18 cellular contexts compared by ENCODE assay signal in genomic region chr9:136852664-136853595, GRCh38. TPM values are rescaled to one million over a fixed set of nuclear protein-coding genes. Genes with fewer than 3 reads are reported as not detected.
DNase-seq lines count a peak whose midpoint lies in the region; ATAC-seq, FAIRE-seq and TF ChIP-seq lines count a peak whose summit lies in the region.
"Had no signal": no experiment of that assay in that cellular context is flagged by ENCODE, and none has a peak within 500 bp of the region (broad histone marks: within the 10 kb centered on the region; RNA-seq: fewer than 3 reads in every experiment).

No MANE protein-coding gene starts in this region.

- POLR2A ChIA-PET in GM12878 (lab: Charles Lee), result no interaction called here

- TF ChIP-seq POLR2A in GM12878 (IDR thresholded peaks at IDR 0.05; ENCODE audit: low read depth, low read length) (peak; percentile 34; the same call in 1 of the 2 replicates), esophagus muscularis mucosa (IDR thresholded peaks at IDR 0.05; ENCODE audit: low read depth) (no peak), esophagus squamous epithelium (IDR thresholded peaks at IDR 0.05) (no peak)

- DNase-seq in BE2C, result peak; percentile 13
- no peak for DNase-seq in GM12878 (ENCODE audit: low read depth, low spot score)
- peak in 2 of 3 donors; percentile 28 to 52 for DNase-seq in mucosa of descending colon
- DNase-seq in esophagus muscularis mucosa (ENCODE audit: extremely low spot score), result no peak
- no peak for DNase-seq in esophagus squamous epithelium (lab: John Stamatoyannopoulos, UW)
- DNase-seq in T-helper 2 cell treated with Interferon-gamma antibody and Interleukin-4, amounts not matched to agents 5 μg/mL and 100 μg/mL, for 36 hours (ENCODE audit: low spot score), result no peak
- DNase-seq: activated CD4-positive, alpha-beta T cell treated with anti-CD3 and anti-CD28 coated beads, Interleukin-2, amount 10 ng/mL, durations not matched to agents 7 days and 5 days; activated effector memory CD4-positive, alpha-beta T cell treated with anti-CD3 and anti-CD28 coated beads, Interleukin-2, amount 50 U/mL, for 16 hours; DMS53; midbrain; NCI-H1105; NCI-H524; stimulated activated naive B cell treated with anti-CD40 and anti-IgM and Interleukin-4, amounts not matched to agents 10 μg/mL and 1 μg/mL and 100 μg/mL, for 72 hours had no signal

- no peak overlapping the region for H2AFZ ChIP-seq in GM12878 (ENCODE audit: control insufficient read depth, low read depth, low read length)
- H2AFZ ChIP-seq: neural progenitor cell had no signal

- H3K36me3 Mint-ChIP-seq in T-helper 2 cell treated with Interferon-gamma antibody and Interleukin-4, amounts not matched to agents 5 μg/mL and 100 μg/mL, for 36 hours (ENCODE audit: low read depth), result no peaks in the 10 kb centered on the region
- H3K36me3 Mint-ChIP-seq: neural progenitor cell had no signal

- no peak for TF ChIP-seq RAD21 in GM12878 (IDR thresholded peaks at IDR 0.05; ENCODE audit: insufficient read depth, low read depth, low read length)

- in situ Hi-C loops in GM12878 (cut with MboI), result no loop called here

- peaks cover 10% of the 10 kb centered on the region; the same call in 1 of the 2 replicates for H3K79me2 ChIP-seq in GM12878 (ENCODE audit: control insufficient read depth, insufficient read depth, low read length)

- H4K20me1 ChIP-seq in GM12878 (ENCODE audit: control insufficient read depth, insufficient read depth), result no peaks in the 10 kb centered on the region; the same call in 1 of the 2 replicates

- no peak overlapping the region for H3K4me2 ChIP-seq in GM12878 (ENCODE audit: control insufficient read depth, insufficient read depth)
- H3K4me2 ChIP-seq: neural progenitor cell had no signal

- no peak overlapping the region for H3K4me3 Mint-ChIP-seq in T-helper 2 cell treated with Interferon-gamma antibody and Interleukin-4, amounts not matched to agents 5 μg/mL and 100 μg/mL, for 36 hours
- H3K4me3 Mint-ChIP-seq: activated CD4-positive, alpha-beta T cell treated with anti-CD3 and anti-CD28 coated beads, Interleukin-2, amount 10 ng/mL, durations not matched to agents 7 days and 5 days; CD8-positive, alpha-beta memory T cell; neural progenitor cell; stimulated activated naive B cell treated with anti-CD40 and anti-IgM and Interleukin-4, amounts not matched to agents 10 μg/mL and 1 μg/mL and 100 μg/mL, for 72 hours had no signal

- no peak overlapping the region for H3K9ac ChIP-seq in GM12878 (ENCODE audit: control insufficient read depth, insufficient read depth, low read length)
- H3K9ac ChIP-seq: neural progenitor cell had no signal

- RAD21 ChIA-PET in GM12878 (lab: Charles Lee; ENCODE audit: unreplicated experiment), result no interaction called here

- peaks cover 3% of the 10 kb centered on the region for H3K4me1 Mint-ChIP-seq in T-helper 2 cell treated with Interferon-gamma antibody and Interleukin-4, amounts not matched to agents 5 μg/mL and 100 μg/mL, for 36 hours (ENCODE audit: low read depth)
- H3K4me1 Mint-ChIP-seq: neural progenitor cell had no signal

- BruUV-seq in GM12878 (replicated peaks; lab: Mats Ljungman, UMichigan), result no TSS peak

- H3K27me3 Mint-ChIP-seq in T-helper 2 cell treated with Interferon-gamma antibody and Interleukin-4, amounts not matched to agents 5 μg/mL and 100 μg/mL, for 36 hours (ENCODE audit: low read depth), result peaks cover 2% of the 10 kb centered on the region

- SMC1A ChIA-PET in GM12878 (lab: Charles Lee; ENCODE audit: uncharacterized antibody, unreplicated experiment), result no interaction called here

- H3K4me1 ChIP-seq in BE2C (peaks cover 10% of the 10 kb centered on the region), GM12878 (ENCODE audit: control insufficient read depth, insufficient read depth, low read length) (peaks cover 7% of the 10 kb centered on the region), mucosa of descending colon (ENCODE audit: low read depth) (peaks cover 16% of the 10 kb centered on the region), esophagus muscularis mucosa (peaks cover 23 to 37% (median 28%) of the 10 kb centered on the region in 4 donors), esophagus squamous epithelium (peaks cover 10 to 44% (median 23%) of the 10 kb centered on the region in 3 donors)

- CTCF ChIA-PET in GM12878 (lab: Yijun Ruan, JAX), result no interaction called here

- ATAC-seq in GM12878 (no peak), mucosa of descending colon (no peak)
- ATAC-seq: stimulated activated naive B cell treated with anti-CD40 and anti-IgM and Interleukin-4, amounts not matched to agents 10 μg/mL and 1 μg/mL and 100 μg/mL, for 72 hours had no signal

- WGBS in GM12878 (ENCODE audit: insufficient coverage, insufficient replicate concordance, low lambda C conversion rate, missing lambda C conversion rate), result 77% methylated on average over 29 of the region's 29 CpGs
- WGBS in esophagus muscularis mucosa, result 77% methylated on average over 9 of the region's 29 CpGs
- WGBS in esophagus squamous epithelium, 2 donors, result 64 to 93% methylated on average over 3 to 5 of the region's 29 CpGs

- intact Hi-C loops in GM12878 (cut with micrococcal nuclease; ENCODE audit: unreplicated experiment) (loop anchor here (5.0 kb wide), 1 partner anchor 89 kb away; the partner anchor contains the start of gene FBXW5), mucosa of descending colon (cut with DNase I, micrococcal nuclease) (no loop called here), esophagus muscularis mucosa (cut with DNase I) (no loop called here), esophagus squamous epithelium (cut with DNase I) (loop anchor here (10.0 kb wide), 1 partner anchor 92 kb away; the partner anchor contains the start of genes C8G and FBXW5)

- no peak for FAIRE-seq in GM12878 (lab: Jason Lieb, UNC)
- FAIRE-seq: frontal cortex, H54 had no signal

- H3K27ac ChIP-seq in GM12878 (ENCODE audit: control insufficient read depth, insufficient read depth) (no peak overlapping the region), esophagus muscularis mucosa (replicated peaks in 1 of 4) (no peak overlapping the region), esophagus squamous epithelium (no peak overlapping the region)
- H3K27ac ChIP-seq: neural progenitor cell had no signal

- TF ChIP-seq CTCF in BE2C (IDR thresholded peaks at IDR 0.05; ENCODE audit: low read depth, low read length) (no peak), GM12878 (IDR thresholded peaks at IDR 0.05 in 2 of 3, conservative IDR thresholded peaks at IDR 0.05 in 1 of 3; ENCODE audit: control insufficient read depth in 2 of 3, extremely low read depth in 1 of 3, insufficient read depth in 1 of 3, low read depth in 3 of 3, low read length in 3 of 3) (no peak), mucosa of descending colon (IDR thresholded peaks at IDR 0.05) (no peak), esophagus muscularis mucosa (IDR thresholded peaks at IDR 0.05) (no peak), esophagus squamous epithelium (IDR thresholded peaks at IDR 0.05) (no peak)

- peaks cover 21% of the 10 kb centered on the region for H3K36me3 ChIP-seq in BE2C
- peaks cover 4 to 8% of the 10 kb centered on the region in 2 experiments; a peak in 3 of 4 replicates for H3K36me3 ChIP-seq in GM12878 (ENCODE audit: control insufficient read depth in 2 of 2, insufficient read depth in 2 of 2, low read length in 1 of 2)
- no peaks in the 10 kb centered on the region for H3K36me3 ChIP-seq in mucosa of descending colon (ENCODE audit: low read depth)
- H3K36me3 ChIP-seq in esophagus muscularis mucosa, result peaks cover 0 to 18% (median 13%) of the 10 kb centered on the region in 4 donors
- peaks cover 0 to 18% (median 5%) of the 10 kb centered on the region in 3 donors for H3K36me3 ChIP-seq in esophagus squamous epithelium
- H3K36me3 ChIP-seq: neural progenitor cell had no signal

- TF ChIP-seq EP300 in GM12878 (IDR thresholded peaks at IDR 0.05; ENCODE audit: borderline replicate concordance in 1 of 2, control insufficient read depth in 1 of 2, low read depth in 2 of 2, low read length in 2 of 2) (no peak), esophagus muscularis mucosa (IDR thresholded peaks at IDR 0.05) (no peak)

- no peaks in the 10 kb centered on the region for H3K9me3 Mint-ChIP-seq in T-helper 2 cell treated with Interferon-gamma antibody and Interleukin-4, amounts not matched to agents 5 μg/mL and 100 μg/mL, for 36 hours
- H3K9me3 Mint-ChIP-seq: activated CD4-positive, alpha-beta T cell treated with anti-CD3 and anti-CD28 coated beads, Interleukin-2, amount 10 ng/mL, durations not matched to agents 7 days and 5 days; neural progenitor cell; stimulated activated naive B cell treated with anti-CD40 and anti-IgM and Interleukin-4, amounts not matched to agents 10 μg/mL and 1 μg/mL and 100 μg/mL, for 72 hours had no signal

- H3K9me3 ChIP-seq in BE2C (no peaks in the 10 kb centered on the region), GM12878 (replicated peaks; ENCODE audit: control insufficient read depth, insufficient read depth, low read length) (no peaks in the 10 kb centered on the region), mucosa of descending colon (no peaks in the 10 kb centered on the region), esophagus muscularis mucosa (no peaks in the 10 kb centered on the region), esophagus squamous epithelium (no peaks in the 10 kb centered on the region)

- no peaks in the 10 kb centered on the region for H3K27me3 ChIP-seq in BE2C
- no peaks in the 10 kb centered on the region for H3K27me3 ChIP-seq in GM12878 (replicated peaks in 1 of 2; ENCODE audit: control insufficient read depth in 2 of 2, insufficient read depth in 2 of 2, low read length in 1 of 2)
- peaks cover 0 to 3% (median 2%) of the 10 kb centered on the region in 4 donors for H3K27me3 ChIP-seq in esophagus muscularis mucosa
- H3K27me3 ChIP-seq in esophagus squamous epithelium, result peaks cover 0 to 3% (median 0%) of the 10 kb centered on the region in 4 donors
- H3K27me3 ChIP-seq: cardiac muscle cell, neural progenitor cell had no signal

- no peak overlapping the region for H3K27ac Mint-ChIP-seq in T-helper 2 cell treated with Interferon-gamma antibody and Interleukin-4, amounts not matched to agents 5 μg/mL and 100 μg/mL, for 36 hours
- H3K27ac Mint-ChIP-seq: activated CD4-positive, alpha-beta T cell treated with anti-CD3 and anti-CD28 coated beads, Interleukin-2, amount 10 ng/mL, durations not matched to agents 7 days and 5 days; neural progenitor cell; stimulated activated naive B cell treated with anti-CD40 and anti-IgM and Interleukin-4, amounts not matched to agents 10 μg/mL and 1 μg/mL and 100 μg/mL, for 72 hours had no signal

- H3K4me3 ChIP-seq in BE2C (ENCODE audit: low read depth, low read length) (no peak overlapping the region), GM12878 (no peak overlapping the region), mucosa of descending colon (no peak overlapping the region), esophagus muscularis mucosa (no peak overlapping the region), esophagus squamous epithelium (no peak overlapping the region)
- H3K4me3 ChIP-seq: cardiac muscle cell, neural progenitor cell had no signal

RNA-seq across cellular contexts. Expression of gene MAMDC4, which starts 0.8 kb away (rescaled TPM):
- polyA plus RNA-seq in BE2C (2012; ENCODE audit: insufficient read depth, insufficient read length, low read depth), result 4.4 TPM
- 29.6 and 35.9 TPM in 2 replicates for total RNA-seq in GM12878 (2013; cell fraction: nucleolus; rRNA removed)
- total RNA-seq in GM12878 (2014; rRNA removed) (2.9 and 4.5 TPM in 2 replicates), GM12878 (2014; rRNA removed; fragmentation: Illumina TruSeq; extraction: Trizol) (0.41 and 0.85 TPM in 2 replicates), GM12878 (2021) (4.3 and 4.8 TPM in 2 replicates), mucosa of descending colon (10 to 100 TPM; 15.4 to 43.8 (median 18.5) TPM), esophagus muscularis mucosa (1 to 10 TPM; 1.7 to 4.7 (median 2.1) TPM), esophagus squamous epithelium (1 to 10 TPM; 1.8 to 2.9 (median 2.7) TPM)
- polyA plus RNA-seq in GM12878 (2011; ENCODE audit: low read depth), result 0.41 TPM
- polyA plus RNA-seq in GM12878 (2011; rRNA removed) (1.1 and 2.4 TPM in 2 replicates), GM12878 (2014; fragmentation: Illumina TruSeq; extraction: Trizol) (0.40 TPM in 1 of 2 replicates, not detected in the other), GM12878 (2014; fragmentation: Nextera tagmentation; extraction: Ambion mirVana) (under 1 TPM in 1 of 2 experiments, not detected in 1; 0.22 TPM), GM12878 (2014; rRNA removed) (5.7 and 8.2 TPM in 2 replicates), GM12878 (2016; fragmentation: Nextera tagmentation; extraction: Ambion mirVana) (1 to 10 TPM; 2.0 to 2.4 TPM)
- polyA plus RNA-seq in GM12878 (2011; cell fraction: cytosol; rRNA removed), result 2.3 and 4.8 TPM in 2 replicates
- polyA plus RNA-seq in GM12878 (2011; cell fraction: nucleus; rRNA removed), result 153 and 158 TPM in 2 replicates
- 4.2 and 5.7 TPM in 2 replicates for polyA plus RNA-seq in GM12878 (2012)
- 0.44 and 2.1 TPM in 2 replicates for polyA minus RNA-seq in GM12878 (2011; rRNA and poly(A)+ RNA removed)
- polyA minus RNA-seq in GM12878 (2011; cell fraction: cytosol; rRNA and poly(A)+ RNA removed), result 0.21 and 1.5 TPM in 2 replicates
- polyA minus RNA-seq in GM12878 (2011; cell fraction: nucleus; rRNA and poly(A)+ RNA removed), result 9.8 and 12.2 TPM in 2 replicates
- polyA plus RNA-seq: CD8-positive, alpha-beta memory T cell had no signal

RNA-seq across cellular contexts. Expression of gene PHPT1, which starts 3.7 kb away (rescaled TPM):
- 544 TPM for polyA plus RNA-seq in BE2C (2012; ENCODE audit: insufficient read depth, insufficient read length, low read depth)
- 66.9 and 74.5 TPM in 2 replicates for total RNA-seq in GM12878 (2013; cell fraction: nucleolus; rRNA removed)
- 123 and 124 TPM in 2 replicates for total RNA-seq in GM12878 (2014; rRNA removed)
- 59.6 and 70.6 TPM in 2 replicates for total RNA-seq in GM12878 (2014; rRNA removed; fragmentation: Illumina TruSeq; extraction: Trizol)
- 131 and 132 TPM in 2 replicates for total RNA-seq in GM12878 (2021)
- 68.1 TPM for polyA plus RNA-seq in GM12878 (2011; ENCODE audit: low read depth)
- 39.9 and 90.2 TPM in 2 replicates for polyA plus RNA-seq in GM12878 (2011; rRNA removed)
- 155 and 276 TPM in 2 replicates for polyA plus RNA-seq in GM12878 (2011; cell fraction: cytosol; rRNA removed)
- polyA plus RNA-seq in GM12878 (2011; cell fraction: nucleus; rRNA removed), result 525 and 671 TPM in 2 replicates
- polyA plus RNA-seq in GM12878 (2012), result 128 and 143 TPM in 2 replicates
- polyA plus RNA-seq in GM12878 (2014; fragmentation: Illumina TruSeq; extraction: Trizol), result 7.1 and 56.2 TPM in 2 replicates
- polyA plus RNA-seq in GM12878 (2014; fragmentation: Nextera tagmentation; extraction: Ambion mirVana), result 100 to 1,000 TPM; 169 to 200 TPM
- polyA plus RNA-seq in GM12878 (2014; rRNA removed), result 148 and 151 TPM in 2 replicates
- polyA plus RNA-seq in GM12878 (2016; fragmentation: Nextera tagmentation; extraction: Ambion mirVana), result 100 to 1,000 TPM; 306 to 323 TPM
- 13.4 and 29.2 TPM in 2 replicates for polyA minus RNA-seq in GM12878 (2011; rRNA and poly(A)+ RNA removed)
- polyA minus RNA-seq in GM12878 (2011; cell fraction: cytosol; rRNA and poly(A)+ RNA removed), result 21.8 and 22.6 TPM in 2 replicates
- polyA minus RNA-seq in GM12878 (2011; cell fraction: nucleus; rRNA and poly(A)+ RNA removed), result 48.0 and 54.5 TPM in 2 replicates
- total RNA-seq in mucosa of descending colon, result 100 to 1,000 TPM in 2 of 3 donors, 10 to 100 TPM in 1; 96.4 to 163 (median 102) TPM
- 10 to 100 TPM; 43.4 to 84.1 (median 53.9) TPM for total RNA-seq in esophagus muscularis mucosa
- 10 to 100 TPM; 21.9 to 53.2 (median 42.2) TPM for total RNA-seq in esophagus squamous epithelium

RNA-seq across cellular contexts. Expression of gene AJM1, which starts 10.7 kb away (rescaled TPM):
- 37.9 TPM for polyA plus RNA-seq in BE2C (2012; ENCODE audit: insufficient read depth, insufficient read length, low read depth)
- 13.9 and 16.4 TPM in 2 replicates for total RNA-seq in GM12878 (2013; cell fraction: nucleolus; rRNA removed)
- 0.98 and 1.2 TPM in 2 replicates for total RNA-seq in GM12878 (2014; rRNA removed)
- 0.27 and 0.46 TPM in 2 replicates for total RNA-seq in GM12878 (2014; rRNA removed; fragmentation: Illumina TruSeq; extraction: Trizol)
- 1.9 and 2.5 TPM in 2 replicates for total RNA-seq in GM12878 (2021)
- polyA plus RNA-seq in GM12878 (2011; ENCODE audit: low read depth), result 0.25 TPM
- polyA plus RNA-seq in GM12878 (2011; rRNA removed), result 0.55 and 1.2 TPM in 2 replicates
- 0.97 and 1.9 TPM in 2 replicates for polyA plus RNA-seq in GM12878 (2011; cell fraction: cytosol; rRNA removed)
- polyA plus RNA-seq in GM12878 (2011; cell fraction: nucleus; rRNA removed), result 35.1 and 40.0 TPM in 2 replicates
- 1.9 and 2.7 TPM in 2 replicates for polyA plus RNA-seq in GM12878 (2012)
- polyA plus RNA-seq in GM12878 (2014; fragmentation: Illumina TruSeq; extraction: Trizol), result 0.06 TPM in 1 of 2 replicates, not detected in the other
- polyA plus RNA-seq in GM12878 (2014; fragmentation: Nextera tagmentation; extraction: Ambion mirVana), result not detected
- polyA plus RNA-seq in GM12878 (2014; rRNA removed), result 1.6 and 2.7 TPM in 2 replicates
- polyA plus RNA-seq in GM12878 (2016; fragmentation: Nextera tagmentation; extraction: Ambion mirVana), result under 1 TPM; 0.54 to 0.82 TPM
- polyA minus RNA-seq in GM12878 (2011; rRNA and poly(A)+ RNA removed), result 0.07 and 0.62 TPM in 2 replicates
- polyA minus RNA-seq in GM12878 (2011; cell fraction: cytosol; rRNA and poly(A)+ RNA removed), result 0.31 and 1.1 TPM in 2 replicates
- polyA minus RNA-seq in GM12878 (2011; cell fraction: nucleus; rRNA and poly(A)+ RNA removed), result 3.6 and 4.8 TPM in 2 replicates
- 10 to 100 TPM in 2 of 3 donors, 1 to 10 TPM in 1; 7.4 to 21.6 (median 16.4) TPM for total RNA-seq in mucosa of descending colon
- 10 to 100 TPM in 3 of 4 donors, 1 to 10 TPM in 1; 3.3 to 14.0 (median 11.4) TPM for total RNA-seq in esophagus muscularis mucosa
- 1 to 10 TPM in 2 of 4 donors, under 1 TPM in 2; 0.32 to 2.3 (median 1.0) TPM for total RNA-seq in esophagus squamous epithelium

RNA-seq across cellular contexts. Expression of gene EDF1, which starts 13.2 kb away (rescaled TPM):
- 1,797 TPM for polyA plus RNA-seq in BE2C (2012; ENCODE audit: insufficient read depth, insufficient read length, low read depth)
- 70.5 and 88.5 TPM in 2 replicates for total RNA-seq in GM12878 (2013; cell fraction: nucleolus; rRNA removed)
- total RNA-seq in GM12878 (2014; rRNA removed) (312 and 337 TPM in 2 replicates), GM12878 (2014; rRNA removed; fragmentation: Illumina TruSeq; extraction: Trizol) (320 and 361 TPM in 2 replicates), GM12878 (2021) (319 and 330 TPM in 2 replicates), mucosa of descending colon (100 to 1,000 TPM; 311 to 445 (median 397) TPM), esophagus muscularis mucosa (100 to 1,000 TPM; 233 to 283 (median 247) TPM), esophagus squamous epithelium (100 to 1,000 TPM; 326 to 456 (median 356) TPM)
- polyA plus RNA-seq in GM12878 (2011; ENCODE audit: low read depth), result 201 TPM
- polyA plus RNA-seq in GM12878 (2011; rRNA removed) (265 and 335 TPM in 2 replicates), GM12878 (2014; fragmentation: Illumina TruSeq; extraction: Trizol) (98.0 and 304 TPM in 2 replicates), GM12878 (2014; fragmentation: Nextera tagmentation; extraction: Ambion mirVana) (100 to 1,000 TPM; 110 to 177 TPM), GM12878 (2014; rRNA removed) (418 and 469 TPM in 2 replicates), GM12878 (2016; fragmentation: Nextera tagmentation; extraction: Ambion mirVana) (100 to 1,000 TPM; 508 to 533 TPM)
- 364 and 406 TPM in 2 replicates for polyA plus RNA-seq in GM12878 (2011; cell fraction: cytosol; rRNA removed)
- 197 and 264 TPM in 2 replicates for polyA plus RNA-seq in GM12878 (2011; cell fraction: nucleus; rRNA removed)
- polyA plus RNA-seq in GM12878 (2012), result 366 and 424 TPM in 2 replicates
- 98.5 and 108 TPM in 2 replicates for polyA minus RNA-seq in GM12878 (2011; rRNA and poly(A)+ RNA removed)
- polyA minus RNA-seq in GM12878 (2011; cell fraction: cytosol; rRNA and poly(A)+ RNA removed), result 77.8 and 81.8 TPM in 2 replicates
- 29.1 and 55.4 TPM in 2 replicates for polyA minus RNA-seq in GM12878 (2011; cell fraction: nucleus; rRNA and poly(A)+ RNA removed)

RNA-seq across cellular contexts. Expression of gene TRAF2, which starts 33.4 kb away (rescaled TPM):
- 26.8 TPM for polyA plus RNA-seq in BE2C (2012; ENCODE audit: insufficient read depth, insufficient read length, low read depth)
- 38.1 and 39.7 TPM in 2 replicates for total RNA-seq in GM12878 (2013; cell fraction: nucleolus; rRNA removed)
- total RNA-seq in GM12878 (2014; rRNA removed) (15.8 and 16.8 TPM in 2 replicates), GM12878 (2014; rRNA removed; fragmentation: Illumina TruSeq; extraction: Trizol) (12.3 and 13.2 TPM in 2 replicates), GM12878 (2021) (31.0 and 33.5 TPM in 2 replicates), mucosa of descending colon (10 to 100 TPM; 19.6 to 28.2 (median 21.1) TPM), esophagus muscularis mucosa (10 to 100 TPM in 2 of 4 donors, 1 to 10 TPM in 2; 6.6 to 15.5 (median 12.4) TPM), esophagus squamous epithelium (10 to 100 TPM in 3 of 4 donors, 1 to 10 TPM in 1; 8.0 to 20.9 (median 13.2) TPM)
- polyA plus RNA-seq in GM12878 (2011; ENCODE audit: low read depth), result 5.8 TPM
- polyA plus RNA-seq in GM12878 (2011; rRNA removed) (10.5 and 21.6 TPM in 2 replicates), GM12878 (2014; fragmentation: Illumina TruSeq; extraction: Trizol) (1.9 and 10.0 TPM in 2 replicates), GM12878 (2014; fragmentation: Nextera tagmentation; extraction: Ambion mirVana) (1 to 10 TPM in 1 of 2 experiments, under 1 TPM in 1; 0.34 to 1.1 TPM), GM12878 (2014; rRNA removed) (28.1 and 29.4 TPM in 2 replicates), GM12878 (2016; fragmentation: Nextera tagmentation; extraction: Ambion mirVana) (10 to 100 TPM; 39.3 to 39.5 TPM)
- 27.2 and 41.1 TPM in 2 replicates for polyA plus RNA-seq in GM12878 (2011; cell fraction: cytosol; rRNA removed)
- 41.5 and 49.9 TPM in 2 replicates for polyA plus RNA-seq in GM12878 (2011; cell fraction: nucleus; rRNA removed)
- polyA plus RNA-seq in GM12878 (2012), result 13.9 and 17.4 TPM in 2 replicates
- 17.8 and 29.4 TPM in 2 replicates for polyA minus RNA-seq in GM12878 (2011; rRNA and poly(A)+ RNA removed)
- 10.8 and 15.8 TPM in 2 replicates for polyA minus RNA-seq in GM12878 (2011; cell fraction: cytosol; rRNA and poly(A)+ RNA removed)
- polyA minus RNA-seq in GM12878 (2011; cell fraction: nucleus; rRNA and poly(A)+ RNA removed), result 31.7 and 38.1 TPM in 2 replicates

Comparison
In these comparisons a context has a peak if more than half of its experiments do, and no peak if none do; other contexts are left out.
1. DNase-seq: peak in BE2C (single experiment) and mucosa of descending colon (2 of 3); none in GM12878 (single experiment), esophagus muscularis mucosa (single experiment), esophagus squamous epithelium (single experiment) and T-helper 2 cell treated with Interferon-gamma antibody and Interleukin-4, amounts not matched to agents 5 μg/mL and 100 μg/mL, for 36 hours (single experiment).
2. intact Hi-C loops: an anchor here in GM12878 (5.0 kb wide) and esophagus squamous epithelium (10.0 kb wide); none called in mucosa of descending colon and esophagus muscularis mucosa.